Comparison of ENCODE assay signal across 8 cellular contexts in the genomic region with DNA sequence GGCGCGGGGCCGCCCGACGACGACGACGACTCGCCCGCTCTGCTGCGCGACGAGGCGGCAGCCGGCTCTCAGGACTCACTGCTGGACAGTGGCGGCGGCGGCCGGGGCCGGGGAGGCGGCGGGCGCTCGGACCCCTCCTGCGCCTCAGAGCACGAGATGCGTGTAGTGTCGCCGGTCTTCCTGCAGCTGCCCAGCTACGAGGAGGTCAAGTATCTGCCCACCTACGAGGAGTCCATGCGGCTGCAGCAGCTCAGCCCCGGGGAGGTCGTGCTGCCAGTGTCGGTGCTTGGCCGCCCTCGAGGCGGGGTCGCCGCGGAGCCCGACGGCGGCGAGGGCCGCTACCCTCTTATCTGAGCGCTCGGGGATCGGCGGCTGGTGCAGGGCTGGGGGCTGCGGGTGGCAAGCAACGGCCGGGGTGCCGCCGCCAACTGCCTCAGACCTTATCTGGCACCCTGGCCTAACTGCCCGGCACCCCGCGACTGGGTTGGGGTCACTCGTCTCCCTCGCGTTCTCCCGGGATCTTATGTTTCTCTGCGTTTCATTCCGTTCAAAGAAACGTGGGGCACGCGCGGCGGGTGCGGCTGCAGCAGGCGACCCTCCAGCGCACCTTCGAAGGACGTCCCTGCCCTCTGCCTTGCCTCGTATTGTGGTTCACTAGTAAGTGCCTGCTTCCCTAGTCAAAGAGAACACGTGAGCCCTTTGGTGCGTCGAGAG. TPM values are rescaled to one million over a fixed set of nuclear protein-coding genes. Genes with fewer than 3 reads are reported as not detected.
DNase-seq lines count a peak whose midpoint lies in the region; ATAC-seq and TF ChIP-seq lines count a peak whose summit lies in the region.

No MANE protein-coding gene starts in this region.

- WGBS in esophagus, 2 donors, result 1 to 2% methylated on average over 76 to 78 of the region's 78 CpGs

- H3K9me3 ChIP-seq in CD4-positive, CD25-positive, alpha-beta regulatory T cell (ENCODE audit: control insufficient read depth in 2 of 2, low read length in 2 of 2), result no peaks in the 10 kb centered on the region
- H3K9me3 ChIP-seq in SU-DHL-6 (ENCODE audit: insufficient read depth, low read length), result no peaks in the 10 kb centered on the region
- peaks cover 0 to 9% of the 10 kb centered on the region in 2 donors for H3K9me3 ChIP-seq in esophagus (ENCODE audit: control insufficient read depth in 2 of 2, insufficient read depth in 1 of 2, low read depth in 1 of 2, low read length in 1 of 2)
- no peaks in the 10 kb centered on the region for H3K9me3 ChIP-seq in neural progenitor cell (ENCODE audit: low read depth)

- peaks cover 0 to 2% (median 0%) of the 10 kb centered on the region in 7 donors for H3K9me3 Mint-ChIP-seq in CD4-positive, CD25-positive, alpha-beta regulatory T cell
- no peaks in the 10 kb centered on the region for H3K9me3 Mint-ChIP-seq in neural progenitor cell

- no peaks in the 10 kb centered on the region; the same call in 1 of the 2 replicates for H3F3A ChIP-seq in SU-DHL-6 (ENCODE audit: insufficient read depth)
- H3F3A ChIP-seq in neural progenitor cell (ENCODE audit: low read depth), result peaks cover 23% of the 10 kb centered on the region

- no peak for ATAC-seq in CD4-positive, CD25-positive, alpha-beta regulatory T cell (ENCODE audit: low read depth in 2 of 2)
- ATAC-seq in GM18907 (IDR thresholded peaks at IDR 0.05; ENCODE audit: unreplicated experiment) (peak; percentile 24), HG03280 (IDR thresholded peaks at IDR 0.05; ENCODE audit: unreplicated experiment) (peak; percentile 26)

- H3K9me2 ChIP-seq in SU-DHL-6 (replicated peaks; ENCODE audit: insufficient read depth, low read length), result no peaks in the 10 kb centered on the region

- H4K20me1 ChIP-seq in SU-DHL-6 (ENCODE audit: low read depth, low read length) (no peaks in the 10 kb centered on the region), neural progenitor cell (ENCODE audit: low read depth) (peaks cover 23% of the 10 kb centered on the region)

- H3K27me3 ChIP-seq in CD4-positive, CD25-positive, alpha-beta regulatory T cell (ENCODE audit: control insufficient read depth, insufficient read depth, low read length), result peaks cover 41% of the 10 kb centered on the region
- H3K27me3 ChIP-seq in SU-DHL-6 (ENCODE audit: low read length), result no peaks in the 10 kb centered on the region
- H3K27me3 ChIP-seq in esophagus (ENCODE audit: control insufficient read depth in 1 of 2, insufficient read depth in 2 of 2, low read length in 2 of 2), result peaks cover 0 to 22% of the 10 kb centered on the region in 2 donors
- peaks cover 93% of the 10 kb centered on the region for H3K27me3 ChIP-seq in neural progenitor cell

- peaks cover 74% of the 10 kb centered on the region for H3K27me3 Mint-ChIP-seq in CD4-positive, CD25-positive, alpha-beta regulatory T cell
- H3K27me3 Mint-ChIP-seq in neural progenitor cell (ENCODE audit: insufficient read depth, low read depth), result peaks cover 25% of the 10 kb centered on the region

- H3K9ac ChIP-seq in SU-DHL-6 (ENCODE audit: low read length), result no peak overlapping the region
- H3K9ac ChIP-seq in neural progenitor cell, result no peak overlapping the region

- peaks cover 26% of the 10 kb centered on the region for H3K4me1 ChIP-seq in CD4-positive, CD25-positive, alpha-beta regulatory T cell (ENCODE audit: control insufficient read depth, insufficient read depth, low read length, poor library complexity, severe bottlenecking)
- H3K4me1 ChIP-seq in esophagus (ENCODE audit: control insufficient read depth in 2 of 2, insufficient read depth in 2 of 2, low read length in 1 of 2) (peaks cover 7 to 14% of the 10 kb centered on the region in 2 donors), neural progenitor cell (peaks cover 10% of the 10 kb centered on the region)

- H3K36me3 Mint-ChIP-seq in CD4-positive, CD25-positive, alpha-beta regulatory T cell, result no peaks in the 10 kb centered on the region
- no peaks in the 10 kb centered on the region for H3K36me3 Mint-ChIP-seq in neural progenitor cell

- peak overlapping the region; percentile 27 for H3K4me3 ChIP-seq in CD4-positive, CD25-positive, alpha-beta regulatory T cell (ENCODE audit: low read depth, low read length)
- peak overlapping the region; percentile 51 for H3K4me3 ChIP-seq in SU-DHL-6 (ENCODE audit: insufficient read depth, low read length, poor library complexity, severe bottlenecking)
- peak overlapping the region; percentile 62 to 84 for H3K4me3 ChIP-seq in esophagus (ENCODE audit: low read depth in 1 of 2, low read length in 2 of 2)
- H3K4me3 ChIP-seq in neural progenitor cell, result peak overlapping the region; percentile 54

- H3K79me2 ChIP-seq in SU-DHL-6 (ENCODE audit: insufficient read depth, low read length), result no peaks in the 10 kb centered on the region
- H3K79me2 ChIP-seq in neural progenitor cell (ENCODE audit: low read depth), result no peaks in the 10 kb centered on the region

- no peak overlapping the region for H3K27ac Mint-ChIP-seq in CD4-positive, CD25-positive, alpha-beta regulatory T cell
- H3K27ac Mint-ChIP-seq in neural progenitor cell, result no peak overlapping the region

- H3K4me3 Mint-ChIP-seq in CD4-positive, CD25-positive, alpha-beta regulatory T cell, result peak overlapping the region; percentile 70 to 94 (median 85)
- peak overlapping the region; percentile 90 for H3K4me3 Mint-ChIP-seq in neural progenitor cell

- H3K4me1 Mint-ChIP-seq in CD4-positive, CD25-positive, alpha-beta regulatory T cell, result peaks cover 6 to 29% (median 15%) of the 10 kb centered on the region in 4 donors
- peaks cover 14% of the 10 kb centered on the region for H3K4me1 Mint-ChIP-seq in neural progenitor cell

- H2AFZ ChIP-seq in SU-DHL-6 (ENCODE audit: low read depth, low read length, severe bottlenecking) (no peak overlapping the region), neural progenitor cell (replicated peaks) (peak overlapping the region; percentile 74)

- peak overlapping the region; percentile 46 for H3K4me2 ChIP-seq in SU-DHL-6 (ENCODE audit: low read depth, low read length, poor library complexity, severe bottlenecking)
- peak overlapping the region; percentile 89 for H3K4me2 ChIP-seq in neural progenitor cell

- peak in 1 of 3 donors; percentile 16 for DNase-seq in CD4-positive, CD25-positive, alpha-beta regulatory T cell
- peak; percentile 74 for DNase-seq in neural progenitor cell (ENCODE audit: low spot score)
- DNase-seq in HuH-7 (ENCODE audit: low spot score), result no peak
- DNase-seq in A172 (ENCODE audit: low spot score), result no peak

- H3K36me3 ChIP-seq in CD4-positive, CD25-positive, alpha-beta regulatory T cell (ENCODE audit: control insufficient read depth, insufficient read depth, low read length), result no peaks in the 10 kb centered on the region
- no peaks in the 10 kb centered on the region for H3K36me3 ChIP-seq in SU-DHL-6 (ENCODE audit: low read length)
- H3K36me3 ChIP-seq in esophagus (ENCODE audit: control insufficient read depth in 2 of 2, insufficient read depth in 2 of 2, low read length in 1 of 2), result peaks cover 0 to 4% of the 10 kb centered on the region in 2 donors
- no peaks in the 10 kb centered on the region for H3K36me3 ChIP-seq in neural progenitor cell

- no peak overlapping the region for H3K27ac ChIP-seq in CD4-positive, CD25-positive, alpha-beta regulatory T cell (ENCODE audit: insufficient read depth, low read length, poor library complexity, severe bottlenecking)
- no peak overlapping the region for H3K27ac ChIP-seq in SU-DHL-6 (ENCODE audit: low read depth, low read length)
- no peak overlapping the region for H3K27ac ChIP-seq in esophagus (ENCODE audit: low read depth in 2 of 2, low read length in 1 of 2)
- no peak overlapping the region for H3K27ac ChIP-seq in neural progenitor cell

- TF ChIP-seq CTCF in SU-DHL-6 (IDR thresholded peaks at IDR 0.05; ENCODE audit: insufficient read depth, low read length, poor library complexity, severe bottlenecking) (no peak), neural progenitor cell (IDR thresholded peaks at IDR 0.05) (no peak)

RNA-seq across cellular contexts. Expression of gene C3orf80, which starts 1.0 kb away (rescaled TPM):
- total RNA-seq in CD4-positive, CD25-positive, alpha-beta regulatory T cell, result 0.15 TPM
- polyA plus RNA-seq in CD4-positive, CD25-positive, alpha-beta regulatory T cell, result not detected
- 1 to 10 TPM; 5.5 to 8.8 TPM for polyA plus RNA-seq in esophagus
- total RNA-seq in neural progenitor cell (ENCODE audit: low replicate concordance), result not detected in 2 replicates
- total RNA-seq in A172 (2014; rRNA removed; shearing (Covaris generic)), result 0.05 TPM in 1 of 2 replicates, not detected in the other

Comparison
In these comparisons a context has a peak if more than half of its experiments do, and no peak if none do; other contexts are left out.
1. ATAC-seq: peak in GM18907 (single experiment) and HG03280 (single experiment); none in CD4-positive, CD25-positive, alpha-beta regulatory T cell (0 of 2).
2. Peak in every context shown above with its lines, with median percentiles within 50 percentile points of each other: H3K4me3 ChIP-seq.